ENCODE assay signal across 1 cellular context in genomic region chr5:151619812-151620462, GRCh38.
A peak's percentile ranks its signal among the peaks of the same experiment; 100 is the strongest.
TF ChIP-seq lines count a peak whose summit lies in the region.

No MANE protein-coding gene starts in this region.

TF ChIP-seq in H1, 55 proteins besides CTCF, POLR2A, EP300 and RAD21:
- TF ChIP-seq HDAC2 (IDR thresholded peaks at IDR 0.05; ENCODE audit: borderline replicate concordance in 1 of 2, low read depth in 2 of 2, low read length in 2 of 2) = peak in 1 of 2 experiments; percentile 90; a peak in 2 of 4 replicates
- no peak for TF ChIP-seq SP4 (IDR thresholded peaks at IDR 0.05; ENCODE audit: low read length)
- TF ChIP-seq MAFK (IDR thresholded peaks at IDR 0.05; ENCODE audit: low read depth, low read length) = no peak
- no peak for TF ChIP-seq E2F6 (IDR thresholded peaks at IDR 0.05)
- no peak for TF ChIP-seq SUZ12 (IDR thresholded peaks at IDR 0.05; ENCODE audit: low read length)
- no peak for TF ChIP-seq SP1 (IDR thresholded peaks at IDR 0.05; ENCODE audit: low read depth, low read length)
- no peak for TF ChIP-seq TAF7 (optimal IDR thresholded peaks at IDR 0.05; ENCODE audit: borderline replicate concordance, low read depth, low read length)
- no peak for TF ChIP-seq PHF8 (conservative IDR thresholded peaks at IDR 0.05; ENCODE audit: low read depth, low read length)
- TF ChIP-seq TBP (IDR thresholded peaks at IDR 0.05; ENCODE audit: low read depth, low read length) = peak; percentile 54; the same call in 1 of the 2 replicates
- no peak for TF ChIP-seq NRF1 (IDR thresholded peaks at IDR 0.05; ENCODE audit: low read depth, low read length)
- TF ChIP-seq HDAC6 (IDR thresholded peaks at IDR 0.05; ENCODE audit: low read depth, low read length) = no peak
- TF ChIP-seq SIN3A (conservative IDR thresholded peaks at IDR 0.05 in 1 of 2, IDR thresholded peaks at IDR 0.05 in 1 of 2; ENCODE audit: low read depth in 1 of 2, low read length in 2 of 2) = 0 out of 4 replicates have a peak, but pooled peaks of 1 of the 2 experiments have one; percentile 25
- TF ChIP-seq EGR1 (IDR thresholded peaks at IDR 0.05; ENCODE audit: borderline replicate concordance, low read depth, low read length) = no peak
- TF ChIP-seq CTBP2 (IDR thresholded peaks at IDR 0.05; ENCODE audit: borderline replicate concordance, insufficient read depth, insufficient read length, low read length) = peak; percentile 89
- TF ChIP-seq SAP30 (IDR thresholded peaks at IDR 0.05; ENCODE audit: insufficient read depth, insufficient replicate concordance, low read length) = no peak
- no peak for TF ChIP-seq SIX5 (IDR thresholded peaks at IDR 0.05; ENCODE audit: low read depth, low read length)
- no peak for TF ChIP-seq GABPA (IDR thresholded peaks at IDR 0.05; ENCODE audit: borderline replicate concordance, insufficient read depth, low read length)
- no peak for TF ChIP-seq CHD7 (IDR thresholded peaks at IDR 0.05; ENCODE audit: insufficient replicate concordance, low read length)
- no peak for TF ChIP-seq KDM5A (IDR thresholded peaks at IDR 0.05; ENCODE audit: low read length)
- no peak for TF ChIP-seq ASH2L (IDR thresholded peaks at IDR 0.05; ENCODE audit: low read length)
- TF ChIP-seq GTF2F1 (IDR thresholded peaks at IDR 0.05; ENCODE audit: borderline replicate concordance, low read depth, low read length) = no peak
- TF ChIP-seq SRF (IDR thresholded peaks at IDR 0.05; ENCODE audit: low read depth, low read length) = no peak
- no peak for TF ChIP-seq BCL11A (IDR thresholded peaks at IDR 0.05; ENCODE audit: low read depth in 2 of 2, low read length in 2 of 2)
- TF ChIP-seq KDM4A (IDR thresholded peaks at IDR 0.05; ENCODE audit: low read depth, low read length, severe bottlenecking) = no peak
- no peak; the same call in 1 of the 2 replicates for TF ChIP-seq MAX (IDR thresholded peaks at IDR 0.05)
- no peak for TF ChIP-seq CREB1 (IDR thresholded peaks at IDR 0.05)
- 0 out of 2 replicates have a peak, but pooled peaks have one; percentile 3 for TF ChIP-seq CEBPB (IDR thresholded peaks at IDR 0.05; ENCODE audit: low read depth, low read length)
- TF ChIP-seq POU5F1 (IDR thresholded peaks at IDR 0.05; ENCODE audit: low read depth, low read length) = no peak
- TF ChIP-seq ATF3 (IDR thresholded peaks at IDR 0.05; ENCODE audit: insufficient read depth, low read depth, low read length) = no peak
- no peak for TF ChIP-seq CHD2 (IDR thresholded peaks at IDR 0.05; ENCODE audit: low read length)
- no peak for TF ChIP-seq USF2 (IDR thresholded peaks at IDR 0.05; ENCODE audit: low read length)
- TF ChIP-seq YY1 (IDR thresholded peaks at IDR 0.05; ENCODE audit: low read depth, low read length) = 0 out of 2 replicates have a peak, but pooled peaks have one; percentile 26
- peak; percentile 9; the same call in 1 of the 2 replicates for TF ChIP-seq TEAD4 (IDR thresholded peaks at IDR 0.05; ENCODE audit: low read depth, low read length)
- no peak for TF ChIP-seq CBX5 (IDR thresholded peaks at IDR 0.05; ENCODE audit: low read depth, low read length)
- TF ChIP-seq ATF2 (IDR thresholded peaks at IDR 0.05; ENCODE audit: low read length) = peak; percentile 80
- 0 out of 2 replicates have a peak, but pooled peaks have one; percentile 61 for TF ChIP-seq TAF1 (IDR thresholded peaks at IDR 0.05; ENCODE audit: low read depth, low read length)
- no peak for TF ChIP-seq RXRA (IDR thresholded peaks at IDR 0.05; ENCODE audit: insufficient read depth, low read depth, low read length)
- no peak for TF ChIP-seq SIRT6 (IDR thresholded peaks at IDR 0.05; ENCODE audit: low read length)
- TF ChIP-seq KDM1A (IDR thresholded peaks at IDR 0.05; ENCODE audit: borderline replicate concordance, low read length) = peak; percentile 51; the same call in 1 of the 2 replicates
